12 cellular contexts compared by ENCODE assay signal in genomic region chr10:6928531-6929080, GRCh38.
DNase-seq lines count a peak whose midpoint lies in the region; ATAC-seq, FAIRE-seq and TF ChIP-seq lines count a peak whose summit lies in the region.
"Had no signal": no experiment of that assay in that cellular context is flagged by ENCODE, and none has a peak within 500 bp of the region (broad histone marks: within the 10 kb centered on the region; RNA-seq: fewer than 3 reads in every experiment).

No MANE protein-coding gene starts in this region.

- no peak overlapping the region for H3K18ac ChIP-seq in mesendoderm (ENCODE audit: low read length)

- H3K36me3 ChIP-seq in mesendoderm (ENCODE audit: control insufficient read depth, insufficient read depth, low read length) (no peaks in the 10 kb centered on the region), body of pancreas (replicated peaks in 1 of 2; ENCODE audit: insufficient read depth in 1 of 2, low read depth in 2 of 2) (no peaks in the 10 kb centered on the region)
- H3K36me3 ChIP-seq: cardiac muscle cell had no signal

- H4K8ac ChIP-seq in mesendoderm (ENCODE audit: low read depth, low read length), result no peak overlapping the region

- no peak overlapping the region for H2BK5ac ChIP-seq in mesendoderm (ENCODE audit: low read length)

- H3K9ac ChIP-seq in mesendoderm (ENCODE audit: low read length), result no peak overlapping the region

- WGBS in mesendoderm (ENCODE audit: extremely low coverage, insufficient coverage, low lambda C conversion rate), result no CpG with 5 or more reads among the region's 6 CpGs
- 44 to 54% methylated on average over 6 of the region's 6 CpGs for WGBS in body of pancreas, 2 donors

- intact Hi-C loops in body of pancreas (cut with DNase I), result no loop called here

- H2BK120ac ChIP-seq in mesendoderm (ENCODE audit: low read depth, low read length), result no peak overlapping the region

- TF ChIP-seq POLR2A in GM12891 (IDR thresholded peaks at IDR 0.05; ENCODE audit: low read depth, low read length), result no peak
- TF ChIP-seq POLR2A in body of pancreas (IDR thresholded peaks at IDR 0.05), result no peak

- H3K4me3 ChIP-seq in mesendoderm (ENCODE audit: low read length) (no peak overlapping the region), body of pancreas (no peak overlapping the region)
- H3K4me3 ChIP-seq: cardiac muscle cell had no signal

- no peak overlapping the region for H3K56ac ChIP-seq in mesendoderm (ENCODE audit: low read length)

- H3K4ac ChIP-seq in mesendoderm (ENCODE audit: low read depth, low read length), result no peak overlapping the region

- H3K27ac Mint-ChIP-seq in activated CD8-positive, alpha-beta T cell treated with anti-CD3 and anti-CD28 coated beads, Interleukin-2, amount 10 ng/mL, durations not matched to agents 7 days and 5 days, result peak overlapping the region; percentile 96

- H3K36me3 Mint-ChIP-seq in activated CD8-positive, alpha-beta T cell treated with anti-CD3 and anti-CD28 coated beads, Interleukin-2, amount 10 ng/mL, durations not matched to agents 7 days and 5 days (ENCODE audit: low read depth), result peaks cover 15% of the 10 kb centered on the region

- H4K5ac ChIP-seq in mesendoderm (ENCODE audit: low read length), result no peak overlapping the region

- no peak overlapping the region for H3K4me2 ChIP-seq in mesendoderm (ENCODE audit: low read length)

- no peak overlapping the region for H2BK15ac ChIP-seq in mesendoderm (replicated peaks; ENCODE audit: low read depth)

- peak; percentile 31 for ATAC-seq in activated CD8-positive, alpha-beta T cell treated with anti-CD3 and anti-CD28 coated beads, Interleukin-2, amount 10 ng/mL, durations not matched to agents 7 days and 5 days
- ATAC-seq in body of pancreas (no peak), HG03520 (IDR thresholded peaks at IDR 0.05; ENCODE audit: unreplicated experiment) (no peak)

- H3K27ac ChIP-seq in mesendoderm (ENCODE audit: low read depth, low read length) (no peak overlapping the region), body of pancreas (peak overlapping the region in 1 of 4 donors; percentile 47)
- H3K27ac ChIP-seq: cardiac muscle cell had no signal

- no peaks in the 10 kb centered on the region for H3K79me1 ChIP-seq in mesendoderm (ENCODE audit: low read length)

- no peaks in the 10 kb centered on the region for H3K27me3 ChIP-seq in mesendoderm (ENCODE audit: insufficient read depth, low read length, poor library complexity)
- H3K27me3 ChIP-seq in body of pancreas, result no peaks in the 10 kb centered on the region
- H3K27me3 ChIP-seq: cardiac muscle cell had no signal

- no peaks in the 10 kb centered on the region for H3K9me3 ChIP-seq in body of pancreas

- H3K23ac ChIP-seq in mesendoderm (ENCODE audit: low read length), result no peak overlapping the region

- peaks cover 61% of the 10 kb centered on the region for H3K4me1 Mint-ChIP-seq in activated CD8-positive, alpha-beta T cell treated with anti-CD3 and anti-CD28 coated beads, Interleukin-2, amount 10 ng/mL, durations not matched to agents 7 days and 5 days (ENCODE audit: low read depth)

- peak; percentile 45 for FAIRE-seq in GM12891 (lab: Jason Lieb, UNC)
- FAIRE-seq: RCC 7860 had no signal

- CTCF ChIA-PET in activated CD8-positive, alpha-beta T cell treated with anti-CD3 and anti-CD28 coated beads, Interleukin-2, amount 10 ng/mL, durations not matched to agents 7 days and 5 days (lab: Charles Lee), result interaction anchor here (1.0 to 3.2 kb wide), 6 partner anchors 8 to 330 kb away, joined by 3 to 25 read pairs (median 8); no protein-coding TSS in a partner anchor

- H2AK5ac ChIP-seq in mesendoderm (ENCODE audit: low read length), result no peak overlapping the region

- no peaks in the 10 kb centered on the region for H3K9me3 Mint-ChIP-seq in activated CD8-positive, alpha-beta T cell treated with anti-CD3 and anti-CD28 coated beads, Interleukin-2, amount 10 ng/mL, durations not matched to agents 7 days and 5 days (ENCODE audit: insufficient read depth)

- H3K79me2 ChIP-seq in mesendoderm (ENCODE audit: control insufficient read depth, insufficient read depth, low read length), result no peaks in the 10 kb centered on the region

- H3K4me1 ChIP-seq in mesendoderm (ENCODE audit: control insufficient read depth, low read depth, low read length) (no peaks in the 10 kb centered on the region), body of pancreas (peaks cover 7% of the 10 kb centered on the region)

- H3K27me3 Mint-ChIP-seq in activated CD8-positive, alpha-beta T cell treated with anti-CD3 and anti-CD28 coated beads, Interleukin-2, amount 10 ng/mL, durations not matched to agents 7 days and 5 days (ENCODE audit: low read depth), result peaks cover 2% of the 10 kb centered on the region

- POLR2A ChIA-PET in activated CD8-positive, alpha-beta T cell treated with anti-CD3 and anti-CD28 coated beads, Interleukin-2, amount 10 ng/mL, durations not matched to agents 7 days and 5 days (lab: Charles Lee), result interaction anchor here (0.6 to 2.4 kb wide), 6 partner anchors 30 to 556 kb away, joined by 3 to 11 read pairs (median 3); no protein-coding TSS in a partner anchor

- H3K4me3 Mint-ChIP-seq in activated CD8-positive, alpha-beta T cell treated with anti-CD3 and anti-CD28 coated beads, Interleukin-2, amount 10 ng/mL, durations not matched to agents 7 days and 5 days, result peak overlapping the region; percentile 69

- TF ChIP-seq CTCF in body of pancreas (IDR thresholded peaks at IDR 0.05), result no peak

- peak; percentile 67 for DNase-seq in CD1c-positive myeloid dendritic cell (ENCODE audit: extremely low spot score)
- DNase-seq in GM12891 (ENCODE audit: insufficient read length, low spot score), result no peak
- DNase-seq in activated CD8-positive, alpha-beta T cell treated with anti-CD3 and anti-CD28 coated beads, Interleukin-2, amount 10 ng/mL, durations not matched to agents 7 days and 5 days, result peak; percentile 57
- DNase-seq in mesendoderm, result peak; percentile 54
- DNase-seq in body of pancreas, result no peak
- no peak for DNase-seq in GF-D8 (lab: John Stamatoyannopoulos, UW)
- DNase-seq in kidney tubule cell (ENCODE audit: low spot score), result no peak
- DNase-seq: DMS79 treated with DMSO at 0.1 percent for 48 hours, NCI-H1694 had no signal

TF ChIP-seq in GM12891, 5 proteins besides CTCF, POLR2A, EP300 and RAD21:
- no peak for TF ChIP-seq SPI1 (IDR thresholded peaks at IDR 0.05; ENCODE audit: low read depth, low read length)
- no peak for TF ChIP-seq TAF1 (IDR thresholded peaks at IDR 0.05; ENCODE audit: low read depth, low read length)
- no peak for TF ChIP-seq POU2F2 (IDR thresholded peaks at IDR 0.05; ENCODE audit: low read depth, low read length)
- no peak for TF ChIP-seq POLR2AphosphoS5 (IDR thresholded peaks at IDR 0.05; ENCODE audit: low read depth, low read length)
- no peak for TF ChIP-seq PAX5 (IDR thresholded peaks at IDR 0.05; ENCODE audit: insufficient read depth, low read length, severe bottlenecking)

Comparison
In these comparisons a context has a peak if more than half of its experiments do, and no peak if none do; other contexts are left out.
1. DNase-seq: peak in CD1c-positive myeloid dendritic cell (single experiment), activated CD8-positive, alpha-beta T cell treated with anti-CD3 and anti-CD28 coated beads, Interleukin-2, amount 10 ng/mL, durations not matched to agents 7 days and 5 days (single experiment) and mesendoderm (single experiment); none in GM12891 (single experiment), body of pancreas (0 of 4), GF-D8 (single experiment) and kidney tubule cell (single experiment).